Comparison of ENCODE assay signal across 24 cellular contexts in the genomic region with DNA sequence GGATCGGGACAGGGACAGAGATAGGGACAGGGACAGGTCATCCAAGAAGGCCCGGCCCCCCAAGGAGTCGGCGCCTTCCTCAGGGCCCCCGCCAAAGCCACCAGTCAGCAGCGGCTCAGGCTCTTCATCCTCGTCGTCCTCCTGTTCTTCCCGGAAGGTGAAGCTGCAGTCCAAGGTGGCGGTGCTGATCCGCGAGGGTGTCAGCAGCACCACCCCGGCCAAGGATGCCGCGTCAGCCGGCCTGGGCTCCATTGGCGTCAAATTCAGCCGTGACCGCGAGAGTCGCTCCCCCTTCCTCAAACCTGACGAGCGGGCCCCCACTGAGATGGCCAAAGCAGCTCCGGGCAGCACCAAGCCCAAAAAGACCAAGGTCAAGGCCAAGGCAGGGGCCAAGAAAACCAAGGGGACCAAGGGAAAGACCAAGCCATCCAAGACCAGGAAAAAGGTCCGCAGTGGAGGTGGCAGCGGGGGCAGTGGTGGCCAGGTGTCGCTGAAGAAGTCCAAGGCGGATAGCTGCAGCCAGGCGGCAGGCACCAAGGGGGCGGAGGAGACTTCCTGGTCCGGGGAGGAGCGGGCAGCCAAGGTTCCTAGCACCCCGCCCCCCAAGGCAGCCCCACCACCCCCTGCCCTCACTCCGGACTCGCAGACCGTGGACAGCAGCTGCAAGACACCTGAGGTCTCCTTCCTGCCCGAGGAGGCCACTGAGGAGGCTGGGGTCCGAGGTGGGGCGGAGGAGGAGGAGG.
"Had no signal": no experiment of that assay in that cellular context is flagged by ENCODE, and none has a peak within 500 bp of the region (broad histone marks: within the 10 kb centered on the region; RNA-seq: fewer than 3 reads in every experiment).

No MANE protein-coding gene starts in this region.

- ATAC-seq: pancreas had no signal

- H3K9me3 ChIP-seq: adrenal gland, ascending aorta, esophagus muscularis mucosa, left ventricle myocardium inferior, pancreas, psoas muscle, right atrium auricular region, tibial artery had no signal

- H3K4me3 Mint-ChIP-seq: activated naive CD8-positive, alpha-beta T cell; central memory CD8-positive, alpha-beta T cell; nephron; stimulated activated naive CD8-positive, alpha-beta T cell treated with anti-CD3 and anti-CD28 coated beads, Interleukin-15, amount 100 ng/mL, for 72 hours had no signal

- H3K4me3 ChIP-seq: adrenal gland, ascending aorta, esophagus muscularis mucosa, left ventricle myocardium inferior, pancreas, psoas muscle, right atrium auricular region, tibial artery had no signal

- H3K4me1 Mint-ChIP-seq: central memory CD8-positive, alpha-beta T cell; nephron had no signal

- H3K27ac ChIP-seq: adrenal gland, ascending aorta, brain microvascular endothelial cell, esophagus muscularis mucosa, left ventricle myocardium inferior, pancreas, psoas muscle, right atrium auricular region, tibial artery, WERI-Rb-1 had no signal

- H3K27me3 ChIP-seq: adrenal gland, ascending aorta, brain microvascular endothelial cell, esophagus muscularis mucosa, pancreas, right atrium auricular region, tibial artery had no signal

- H3K4me1 ChIP-seq: ascending aorta, esophagus muscularis mucosa, left ventricle myocardium inferior, pancreas, psoas muscle, right atrium auricular region, tibial artery had no signal

- H3K9me3 Mint-ChIP-seq: activated T-helper 2 cell treated with anti-CD3 and anti-CD28 coated beads, Interferon-gamma antibody, Interleukin-2, Interleukin-4, amounts not matched to agents 10 μg/mL and 5 μg/mL and 100 μg/mL, durations not matched to agents 14 hours and 24 hours and 36 hours; central memory CD8-positive, alpha-beta T cell; nephron; stimulated activated naive CD8-positive, alpha-beta T cell treated with anti-CD3 and anti-CD28 coated beads, Interleukin-15, amount 100 ng/mL, for 72 hours had no signal

- H3K36me3 Mint-ChIP-seq: activated naive CD8-positive, alpha-beta T cell had no signal

- H3K27me3 Mint-ChIP-seq: activated naive CD8-positive, alpha-beta T cell; central memory CD8-positive, alpha-beta T cell; stimulated activated naive CD8-positive, alpha-beta T cell treated with anti-CD3 and anti-CD28 coated beads, Interleukin-15, amount 100 ng/mL, for 72 hours had no signal

- H3K27ac Mint-ChIP-seq: activated naive CD8-positive, alpha-beta T cell; activated T-helper 2 cell treated with anti-CD3 and anti-CD28 coated beads, Interferon-gamma antibody, Interleukin-2, Interleukin-4, amounts not matched to agents 10 μg/mL and 5 μg/mL and 100 μg/mL, durations not matched to agents 14 hours and 24 hours and 36 hours; nephron had no signal

- DNase-seq: activated CD4-positive, alpha-beta T cell treated with anti-CD3 and anti-CD28 coated beads for 1 hour; activated CD4-positive, alpha-beta T cell treated with anti-CD3 and anti-CD28 coated beads, Interleukin-2, amount 50 U/mL, for 1 hour; activated naive CD4-positive, alpha-beta T cell; activated T-cell treated with anti-CD3 and anti-CD28 coated beads, Interleukin-2, amount 50 U/mL, for 1 hour; adrenal gland; brain microvascular endothelial cell; effector memory CD4-positive, alpha-beta T cell; head of caudate nucleus; hypothalamus; left ventricle myocardium inferior; midbrain; psoas muscle; stimulated activated CD4-positive, alpha-beta T cell treated with anti-CD3 and anti-CD28 coated beads, Interleukin-1b, Interleukin-23, amount 100 ng/mL, for 48 hours; stimulated activated naive CD8-positive, alpha-beta T cell treated with anti-CD3 and anti-CD28 coated beads, Interleukin-15, amount 100 ng/mL, for 72 hours; tibial artery; WERI-Rb-1 had no signal
